22 cellular contexts compared by ENCODE assay signal in genomic region chr20:39164642-39165041, GRCh38.
DNase-seq lines count a peak whose midpoint lies in the region; ATAC-seq and TF ChIP-seq lines count a peak whose summit lies in the region.
"Had no signal": no experiment of that assay in that cellular context is flagged by ENCODE, and none has a peak within 500 bp of the region (broad histone marks: within the 10 kb centered on the region; RNA-seq: fewer than 3 reads in every experiment).

No MANE protein-coding gene starts in this region.

- no peak overlapping the region for H3K4me3 Mint-ChIP-seq in osteocyte (ENCODE audit: unreplicated experiment)
- H3K4me3 Mint-ChIP-seq in activated CD4-positive, alpha-beta T cell treated with anti-CD3 and anti-CD28 coated beads for 36 hours: no peak overlapping the region
- H3K4me3 Mint-ChIP-seq: CD4-positive, alpha-beta memory T cell had no signal

- H3K27me3 Mint-ChIP-seq in osteocyte (ENCODE audit: unreplicated experiment): peaks cover 8% of the 10 kb centered on the region
- peaks cover 20% of the 10 kb centered on the region for H3K27me3 Mint-ChIP-seq in activated CD4-positive, alpha-beta T cell treated with anti-CD3 and anti-CD28 coated beads for 36 hours

- H3K27ac ChIP-seq in right atrium auricular region (peak overlapping the region in 1 of 2 donors; percentile 27), cardiac muscle cell (peak overlapping the region; percentile 18)
- H3K27ac ChIP-seq: PC-9 had no signal

- H3K27me3 ChIP-seq in right atrium auricular region (no peaks in the 10 kb centered on the region), cardiac muscle cell (no peaks in the 10 kb centered on the region)

- H3K4me1 Mint-ChIP-seq in osteocyte (ENCODE audit: unreplicated experiment): no peaks in the 10 kb centered on the region
- no peaks in the 10 kb centered on the region for H3K4me1 Mint-ChIP-seq in activated CD4-positive, alpha-beta T cell treated with anti-CD3 and anti-CD28 coated beads for 36 hours
- H3K4me1 Mint-ChIP-seq: CD4-positive, alpha-beta memory T cell had no signal

- TF ChIP-seq CTCF in right atrium auricular region (IDR thresholded peaks at IDR 0.05) (no peak), cardiac muscle cell (IDR thresholded peaks at IDR 0.05; ENCODE audit: low read depth, low read length) (no peak), osteocyte (IDR thresholded peaks at IDR 0.05) (no peak)

- no peak overlapping the region for H3K4me3 ChIP-seq in right atrium auricular region
- H3K4me3 ChIP-seq in cardiac muscle cell: no peak overlapping the region
- H3K4me3 ChIP-seq: MG63, PC-9 had no signal

- H3K4me1 ChIP-seq in right atrium auricular region (no peaks in the 10 kb centered on the region), cardiac muscle cell (ENCODE audit: low read depth) (no peaks in the 10 kb centered on the region)

- H3K36me3 ChIP-seq in right atrium auricular region (no peaks in the 10 kb centered on the region), cardiac muscle cell (no peaks in the 10 kb centered on the region)
- H3K36me3 ChIP-seq: MG63 had no signal

- intact Hi-C loops in Right ventricle myocardium superior (cut with DNase I): no loop called here
- intact Hi-C loops in activated CD4-positive, alpha-beta T cell treated with anti-CD3 and anti-CD28 coated beads for 36 hours (cut with DNase I, micrococcal nuclease): no loop called here

- H3K36me3 Mint-ChIP-seq in osteocyte (ENCODE audit: unreplicated experiment): no peaks in the 10 kb centered on the region
- H3K36me3 Mint-ChIP-seq in activated CD4-positive, alpha-beta T cell treated with anti-CD3 and anti-CD28 coated beads for 36 hours (ENCODE audit: low read depth): no peaks in the 10 kb centered on the region
- H3K36me3 Mint-ChIP-seq: CD4-positive, alpha-beta memory T cell had no signal

- CTCF ChIA-PET in activated CD4-positive, alpha-beta T cell treated with anti-CD3 and anti-CD28 coated beads for 36 hours (lab: Charles Lee): interaction anchor here (0.6 kb wide), 1 partner anchor 9 kb away, joined by 4 read pairs; no protein-coding TSS in a partner anchor

- DNase-seq in Right ventricle myocardium superior (no peak), right atrium auricular region (ENCODE audit: low spot score) (no peak), cardiac muscle cell (ENCODE audit: low read depth in 1 of 2, low spot score in 1 of 2) (peak in 1 of 2 donors; percentile 14), osteocyte (ENCODE audit: extremely low spot score, unreplicated experiment) (peak; percentile 21), NCI-H446 (lab: John Stamatoyannopoulos, UW) (no peak), amniotic stem cell (lab: John Stamatoyannopoulos, UW) (no peak)
- DNase-seq in activated CD4-positive, alpha-beta T cell treated with anti-CD3 and anti-CD28 coated beads for 36 hours: no peak
- DNase-seq: C1 segment of cervical spinal cord; CD4-positive, alpha-beta memory T cell; COR-L47; DMS53; HCEC 1CT; IMR-90; KG1; MG63; NCI-H1417; NCI-H1694; NCI-H2081 treated with DMSO at 0.1 percent for 48 hours; NCI-H526 treated with DMSO at 0.1 percent for 48 hours; PC-9; RPMI8226; SHP77 treated with DMSO at 0.1 percent for 48 hours had no signal

- no peaks in the 10 kb centered on the region for H3K9me3 Mint-ChIP-seq in osteocyte (ENCODE audit: unreplicated experiment)
- H3K9me3 Mint-ChIP-seq in activated CD4-positive, alpha-beta T cell treated with anti-CD3 and anti-CD28 coated beads for 36 hours (ENCODE audit: low read depth): no peaks in the 10 kb centered on the region

- H3K9me3 ChIP-seq in right atrium auricular region: no peaks in the 10 kb centered on the region
- no peaks in the 10 kb centered on the region for H3K9me3 ChIP-seq in cardiac muscle cell (ENCODE audit: low read depth)
- H3K9me3 ChIP-seq: MG63 had no signal

- peak; percentile 65 for ATAC-seq in Right ventricle myocardium superior (ENCODE audit: poor library complexity)
- ATAC-seq in activated CD4-positive, alpha-beta T cell treated with anti-CD3 and anti-CD28 coated beads for 36 hours: no peak

- H3K27ac Mint-ChIP-seq in osteocyte (ENCODE audit: unreplicated experiment): no peak overlapping the region
- no peak overlapping the region for H3K27ac Mint-ChIP-seq in activated CD4-positive, alpha-beta T cell treated with anti-CD3 and anti-CD28 coated beads for 36 hours
- H3K27ac Mint-ChIP-seq: CD4-positive, alpha-beta memory T cell had no signal

- POLR2A ChIA-PET in activated CD4-positive, alpha-beta T cell treated with anti-CD3 and anti-CD28 coated beads for 36 hours (lab: Charles Lee): no interaction called here
